Comparison of ENCODE assay signal across 15 cellular contexts in genomic region chr5:115333164-115333563, GRCh38. TPM values are rescaled to one million over a fixed set of nuclear protein-coding genes. Genes with fewer than 3 reads are reported as not detected.
DNase-seq lines count a peak whose midpoint lies in the region; ATAC-seq and TF ChIP-seq lines count a peak whose summit lies in the region.
"Had no signal": no experiment of that assay in that cellular context is flagged by ENCODE, and none has a peak within 500 bp of the region (broad histone marks: within the 10 kb centered on the region; RNA-seq: fewer than 3 reads in every experiment).

No MANE protein-coding gene starts in this region.

- H3K4me2 ChIP-seq in IMR-90 (ENCODE audit: low read depth, low read length), result no peak overlapping the region

- H4K91ac ChIP-seq in IMR-90 (ENCODE audit: insufficient read depth, low read depth, low read length), result no peak overlapping the region

- no peaks in the 10 kb centered on the region for H3K9me1 ChIP-seq in IMR-90 (ENCODE audit: insufficient read depth, low read length)

- no peak overlapping the region for H2BK120ac ChIP-seq in IMR-90 (ENCODE audit: low read depth, low read length)

- no peak overlapping the region for H3K4me3 Mint-ChIP-seq in T-helper 2 cell treated with Interferon-gamma antibody and Interleukin-4, amounts not matched to agents 5 μg/mL and 100 μg/mL, for 36 hours
- H3K4me3 Mint-ChIP-seq: CD8-positive, alpha-beta T cell had no signal

- in situ Hi-C loops in IMR-90 (cut with MboI; ENCODE audit: low sequenced_read_pairs), result no loop called here

- WGBS in IMR-90 (ENCODE audit: extremely low coverage in 2 of 2, insufficient read length in 1 of 2), 2 experiments, result no CpG with 5 or more reads among the region's 1 CpG
- 79 to 93% (median 85%) methylated on average over 1 of the region's 1 CpG; no CpG with 5 or more reads in 1 of the 4 donors for WGBS in adrenal gland, 4 donors

- H2BK20ac ChIP-seq in IMR-90 (ENCODE audit: low read depth, low read length), result no peak overlapping the region

- H3K79me1 ChIP-seq in IMR-90 (ENCODE audit: low read depth in 1 of 2, low read length in 2 of 2), result no peaks in the 10 kb centered on the region

- H3K4me3 ChIP-seq in IMR-90 (ENCODE audit: insufficient read depth, low read depth, low read length) (no peak overlapping the region), adrenal gland (no peak overlapping the region)
- H3K4me3 ChIP-seq: left ventricle myocardium inferior, pancreas, SJSA1, tibial artery had no signal

- no peak overlapping the region for H2AFZ ChIP-seq in IMR-90 (replicated peaks; ENCODE audit: low read length, poor library complexity)

- peak; percentile 57 for ATAC-seq in GM18861 (IDR thresholded peaks at IDR 0.05; ENCODE audit: unreplicated experiment)
- peak; percentile 54 for ATAC-seq in IMR-90 (ENCODE audit: low read depth)
- ATAC-seq in GM18873 (IDR thresholded peaks at IDR 0.05; ENCODE audit: low FRiP score, unreplicated experiment), result no peak
- ATAC-seq: CD8-positive, alpha-beta T cell; pancreas had no signal

- H3K27ac ChIP-seq in IMR-90 (ENCODE audit: insufficient read depth, low read length) (no peak overlapping the region), adrenal gland (no peak overlapping the region)
- H3K27ac ChIP-seq: left ventricle myocardium inferior, pancreas, SJSA1, tibial artery had no signal

- H3K18ac ChIP-seq in IMR-90 (ENCODE audit: low read depth, low read length), result no peak overlapping the region

- CTCF ChIA-PET in IMR-90 (lab: Yijun Ruan, JAX), result no interaction called here

- H3K9me3 ChIP-seq in IMR-90 (ENCODE audit: control insufficient read depth, insufficient read depth, low read length), result no peaks in the 10 kb centered on the region
- H3K9me3 ChIP-seq in adrenal gland (replicated peaks in 1 of 3), result no peaks in the 10 kb centered on the region
- H3K9me3 ChIP-seq: left ventricle myocardium inferior, SJSA1, tibial artery had no signal

- H3K27ac Mint-ChIP-seq in T-helper 2 cell treated with Interferon-gamma antibody and Interleukin-4, amounts not matched to agents 5 μg/mL and 100 μg/mL, for 36 hours, result no peak overlapping the region
- H3K27ac Mint-ChIP-seq: CD8-positive, alpha-beta T cell had no signal

- no peak overlapping the region for H2BK5ac ChIP-seq in IMR-90 (ENCODE audit: low read depth, low read length, poor library complexity, severe bottlenecking)

- peaks cover 6% of the 10 kb centered on the region for H3K4me1 Mint-ChIP-seq in T-helper 2 cell treated with Interferon-gamma antibody and Interleukin-4, amounts not matched to agents 5 μg/mL and 100 μg/mL, for 36 hours (ENCODE audit: low read depth)

- no peak overlapping the region for H4K8ac ChIP-seq in IMR-90 (ENCODE audit: low read depth in 2 of 2, low read length in 2 of 2)

- TF ChIP-seq RAD21 in IMR-90 (IDR thresholded peaks at IDR 0.05; ENCODE audit: low read length), result no peak

- no peak overlapping the region for H3K23ac ChIP-seq in IMR-90 (ENCODE audit: low read depth, low read length)

- H3K36me3 ChIP-seq in IMR-90 (ENCODE audit: control insufficient read depth, insufficient read depth, low read length) (no peaks in the 10 kb centered on the region), adrenal gland (replicated peaks in 1 of 2) (no peaks in the 10 kb centered on the region)
- H3K36me3 ChIP-seq: left ventricle myocardium inferior, pancreas, SJSA1, tibial artery had no signal

- H2BK15ac ChIP-seq in IMR-90 (ENCODE audit: low read depth, low read length), result no peak overlapping the region

- peak; percentile 14 for DNase-seq in IMR-90
- peak; percentile 5 for DNase-seq in T-helper 2 cell treated with Interferon-gamma antibody and Interleukin-4, amounts not matched to agents 5 μg/mL and 100 μg/mL, for 36 hours (ENCODE audit: low spot score)
- peak; percentile 90 for DNase-seq in myocyte (ENCODE audit: low read depth)
- DNase-seq in HPDE6-E6E7 (ENCODE audit: extremely low spot score), result no peak
- no peak for DNase-seq in adrenal gland
- DNase-seq in amygdala (lab: John Stamatoyannopoulos, UW), result no peak
- DNase-seq: CD8-positive, alpha-beta T cell; H7; left ventricle myocardium inferior; NCI-H187 treated with DMSO at 0.1 percent for 48 hours; pancreas; tibial artery had no signal

- no peak for TF ChIP-seq CTCF in IMR-90 (conservative IDR thresholded peaks at IDR 0.05; ENCODE audit: low read depth, low read length)
- no peak for TF ChIP-seq CTCF in adrenal gland (IDR thresholded peaks at IDR 0.05)

- H3K56ac ChIP-seq in IMR-90 (ENCODE audit: extremely low read depth, insufficient read depth, low read length), result no peak overlapping the region

- H4K5ac ChIP-seq in IMR-90 (ENCODE audit: low read depth, low read length), result no peak overlapping the region

- H3K14ac ChIP-seq in IMR-90 (replicated peaks; ENCODE audit: low read depth, low read length), result no peak overlapping the region

- H3K9ac ChIP-seq in IMR-90 (ENCODE audit: low read depth, low read length), result no peak overlapping the region

- peaks cover 20% of the 10 kb centered on the region for H3K27me3 Mint-ChIP-seq in T-helper 2 cell treated with Interferon-gamma antibody and Interleukin-4, amounts not matched to agents 5 μg/mL and 100 μg/mL, for 36 hours (ENCODE audit: low read depth)

- H3K27me3 ChIP-seq in IMR-90 (ENCODE audit: control insufficient read depth, insufficient read depth, low read length) (no peaks in the 10 kb centered on the region), adrenal gland (no peaks in the 10 kb centered on the region)
- H3K27me3 ChIP-seq: pancreas, SJSA1, tibial artery had no signal

- intact Hi-C loops in IMR-90 (cut with micrococcal nuclease), result no loop called here
- intact Hi-C loops in adrenal gland (cut with DNase I), result no loop called here

- BruUV-seq in IMR-90 (replicated peaks; lab: Mats Ljungman, UMichigan), result no TSS peak

- H4K20me1 ChIP-seq in IMR-90 (ENCODE audit: insufficient read depth, low read length), result no peaks in the 10 kb centered on the region

- POLR2A ChIA-PET in IMR-90 (lab: Charles Lee; ENCODE audit: unreplicated experiment), result no interaction called here

- no peak overlapping the region for H2AK9ac ChIP-seq in IMR-90 (replicated peaks; ENCODE audit: low read depth, low read length, poor library complexity)

- no peak for TF ChIP-seq POLR2A in IMR-90 (IDR thresholded peaks at IDR 0.05; ENCODE audit: low read depth, low read length)
- no peak for TF ChIP-seq POLR2A in adrenal gland (IDR thresholded peaks at IDR 0.05)

- no peak overlapping the region for H2AK5ac ChIP-seq in IMR-90 (ENCODE audit: low read depth, low read length)

- no peaks in the 10 kb centered on the region for H3K36me3 Mint-ChIP-seq in T-helper 2 cell treated with Interferon-gamma antibody and Interleukin-4, amounts not matched to agents 5 μg/mL and 100 μg/mL, for 36 hours (ENCODE audit: low read depth)
- H3K36me3 Mint-ChIP-seq: CD8-positive, alpha-beta T cell had no signal

- no peaks in the 10 kb centered on the region for H3K9me3 Mint-ChIP-seq in T-helper 2 cell treated with Interferon-gamma antibody and Interleukin-4, amounts not matched to agents 5 μg/mL and 100 μg/mL, for 36 hours
- H3K9me3 Mint-ChIP-seq: CD8-positive, alpha-beta T cell had no signal

- H3K4ac ChIP-seq in IMR-90 (ENCODE audit: low read depth, low read length), result no peak overlapping the region

- dilution Hi-C loops in IMR-90 (cut with HindIII; ENCODE audit: low sequenced_read_pairs, unreplicated experiment), result no loop called here

- H3K4me1 ChIP-seq in IMR-90 (ENCODE audit: control insufficient read depth, insufficient read depth, low read length) (no peaks in the 10 kb centered on the region), adrenal gland (replicated peaks in 1 of 2) (no peaks in the 10 kb centered on the region)
- H3K4me1 ChIP-seq: left ventricle myocardium inferior, pancreas, SJSA1, tibial artery had no signal

TF ChIP-seq in IMR-90, 13 proteins besides CTCF, POLR2A, EP300 and RAD21 (continues in another document):
- TF ChIP-seq BHLHE40 (IDR thresholded peaks at IDR 0.05; ENCODE audit: low read depth, low read length), result no peak
- TF ChIP-seq RCOR1 (IDR thresholded peaks at IDR 0.05; ENCODE audit: insufficient replicate concordance, low read length), result no peak
- TF ChIP-seq CHD1 (IDR thresholded peaks at IDR 0.05; ENCODE audit: low read depth, low read length), result no peak
- no peak for TF ChIP-seq NFE2L2 (IDR thresholded peaks at IDR 0.05; ENCODE audit: low read depth, low read length)
- TF ChIP-seq FOS (IDR thresholded peaks at IDR 0.05; ENCODE audit: low read depth, low read length), result no peak
- TF ChIP-seq MAFK (IDR thresholded peaks at IDR 0.05; ENCODE audit: low read depth, low read length), result no peak
- TF ChIP-seq CEBPB (IDR thresholded peaks at IDR 0.05; ENCODE audit: low read depth, low read length), result no peak
- no peak for TF ChIP-seq SMC3 (IDR thresholded peaks at IDR 0.05; ENCODE audit: low read depth, low read length)
- TF ChIP-seq MAZ (IDR thresholded peaks at IDR 0.05; ENCODE audit: borderline replicate concordance, low read depth, low read length), result no peak
- TF ChIP-seq ELK1 (IDR thresholded peaks at IDR 0.05; ENCODE audit: borderline replicate concordance, low read depth, low read length), result no peak
- no peak for TF ChIP-seq MXI1 (IDR thresholded peaks at IDR 0.05; ENCODE audit: borderline replicate concordance, low read depth, low read length)
- no peak for TF ChIP-seq USF2 (IDR thresholded peaks at IDR 0.05; ENCODE audit: low read depth, low read length)

RNA-seq across cellular contexts. Expression of gene CCDC112, which starts 36.7 kb away (rescaled TPM):
- 2.0 and 5.0 TPM in 2 replicates for total RNA-seq in IMR-90 (2012; rRNA removed)
- 1.9 and 2.3 TPM in 2 replicates for polyA plus RNA-seq in IMR-90 (2012; rRNA removed)
- polyA plus RNA-seq in IMR-90 (2012; cell fraction: cytosol; rRNA removed), result 0.48 and 0.86 TPM in 2 replicates
- 1.3 and 2.2 TPM in 2 replicates for polyA plus RNA-seq in IMR-90 (2012; cell fraction: nucleus; rRNA removed; ENCODE audit: low replicate concordance)
- 5.6 and 6.2 TPM in 2 replicates for total RNA-seq in myocyte
- polyA plus RNA-seq in myocyte (2012), result 2.1 TPM
- 1 to 10 TPM; 1.6 to 5.4 (median 3.9) TPM for total RNA-seq in adrenal gland
- polyA plus RNA-seq in adrenal gland, result 10 to 100 TPM in 1 of 3 donors, 1 to 10 TPM in 2; 3.0 to 10.1 (median 6.8) TPM

Comparison
In these comparisons a context has a peak if more than half of its experiments do, and no peak if none do; other contexts are left out.
1. DNase-seq: peak in IMR-90 (single experiment), T-helper 2 cell treated with Interferon-gamma antibody and Interleukin-4, amounts not matched to agents 5 μg/mL and 100 μg/mL, for 36 hours (single experiment) and myocyte (single experiment); none in HPDE6-E6E7 (single experiment), adrenal gland (0 of 7) and amygdala (0 of 56).